Comparison of ENCODE assay signal across 29 cellular contexts in genomic region chrX:47940448-47940847, GRCh38.
"Had no signal": no experiment of that assay in that cellular context is flagged by ENCODE, and none has a peak within 500 bp of the region (broad histone marks: within the 10 kb centered on the region; RNA-seq: fewer than 3 reads in every experiment).

No MANE protein-coding gene starts in this region.

- H3K4me3 Mint-ChIP-seq: natural killer cell; nephron; neural progenitor cell; stimulated activated memory B cell treated with anti-CD40 and anti-IgM and Interleukin-4, amounts not matched to agents 10 μg/mL and 1 μg/mL and 100 μg/mL, for 72 hours; stimulated activated naive CD8-positive, alpha-beta T cell treated with anti-CD3 and anti-CD28 coated beads, Interleukin-15, amount 100 ng/mL, for 72 hours; type B pancreatic cell had no signal

- H3K36me3 Mint-ChIP-seq: natural killer cell, type B pancreatic cell had no signal

- H3K4me1 ChIP-seq: neural progenitor cell, parathyroid adenoma, psoas muscle, right lobe of liver, sigmoid colon, suprapubic skin, testis, tibial artery, transverse colon, upper lobe of right lung, uterus had no signal

- DNase-seq: natural killer cell; occipital lobe; ovary; posterior cingulate gyrus; psoas muscle; right cardiac atrium; right lobe of liver; sigmoid colon; small intestine; stimulated activated CD4-positive, alpha-beta T cell treated with anti-CD3 and anti-CD28 coated beads, Interleukin-1b, Interleukin-23, amount 100 ng/mL, for 48 hours; stimulated activated CD4-positive, alpha-beta T cell treated with anti-CD3 and anti-CD28 coated beads, Interleukin-4, amount 100 ng/mL, for 1 hour; stimulated activated CD4-positive, alpha-beta T cell treated with anti-CD3 and anti-CD28 coated beads, Interleukin-4, amount 100 ng/mL, for 4 hours; stimulated activated CD8-positive, alpha-beta memory T cell treated with anti-CD3 and anti-CD28 coated beads, Interleukin-4, amount 100 ng/mL, for 48 hours; stimulated activated naive CD4-positive, alpha-beta T cell; stimulated activated naive CD8-positive, alpha-beta T cell treated with anti-CD3 and anti-CD28 coated beads, Interleukin-15, amount 100 ng/mL, for 72 hours; stimulated activated naive CD8-positive, alpha-beta T cell treated with anti-CD3 and anti-CD28 coated beads, Interleukin-15, Interleukin-2, amounts not matched to agents 100 U/mL and 50 U/mL, for 24 hours; substantia nigra; testis; tibial artery; transverse colon; upper lobe of right lung; uterus had no signal

- H3K27me3 Mint-ChIP-seq: progenitor cell of endocrine pancreas; stimulated activated memory B cell treated with anti-CD40 and anti-IgM and Interleukin-4, amounts not matched to agents 10 μg/mL and 1 μg/mL and 100 μg/mL, for 72 hours; stimulated activated naive CD8-positive, alpha-beta T cell treated with anti-CD3 and anti-CD28 coated beads, Interleukin-15, amount 100 ng/mL, for 72 hours; type B pancreatic cell had no signal

- FAIRE-seq: small intestine had no signal

- ATAC-seq: natural killer cell; psoas muscle; right cardiac atrium; right lobe of liver; stimulated activated memory B cell treated with anti-CD40 and anti-IgM and Interleukin-4, amounts not matched to agents 10 μg/mL and 1 μg/mL and 100 μg/mL, for 72 hours; stimulated activated naive CD8-positive, alpha-beta T cell treated with anti-CD3 and anti-CD28 coated beads, Interleukin-15, amount 100 ng/mL, for 72 hours; stimulated activated naive CD8-positive, alpha-beta T cell treated with anti-CD3 and anti-CD28 coated beads, Interleukin-15, Interleukin-2, amounts not matched to agents 100 U/mL and 50 U/mL, for 24 hours; upper lobe of right lung had no signal

- H3K36me3 ChIP-seq: neural progenitor cell, ovary, right lobe of liver, sigmoid colon, suprapubic skin, tibial artery, transverse colon, upper lobe of right lung, uterus had no signal

- H2AFZ ChIP-seq: neural progenitor cell, parathyroid adenoma had no signal

- H3K4me2 ChIP-seq: neural progenitor cell had no signal

- H3K79me2 ChIP-seq: parathyroid adenoma had no signal

- H3K27me3 ChIP-seq: neural progenitor cell, ovary, right lobe of liver, sigmoid colon, suprapubic skin, testis, tibial artery, transverse colon, upper lobe of right lung, uterus had no signal

- H3K27ac Mint-ChIP-seq: natural killer cell; nephron; neural progenitor cell; progenitor cell of endocrine pancreas; stimulated activated memory B cell treated with anti-CD40 and anti-IgM and Interleukin-4, amounts not matched to agents 10 μg/mL and 1 μg/mL and 100 μg/mL, for 72 hours; type B pancreatic cell had no signal

- H3K4me1 Mint-ChIP-seq: neural progenitor cell had no signal

- H3K27ac ChIP-seq: neural progenitor cell, ovary, parathyroid adenoma, psoas muscle, right lobe of liver, sigmoid colon, suprapubic skin, testis, tibial artery, transverse colon, upper lobe of right lung, uterus had no signal

- H3K9me3 ChIP-seq: ovary, sigmoid colon, suprapubic skin, testis, transverse colon, upper lobe of right lung, uterus had no signal

- H3K4me3 ChIP-seq: neural progenitor cell, ovary, psoas muscle, right lobe of liver, sigmoid colon, suprapubic skin, testis, tibial artery, transverse colon, upper lobe of right lung, uterus had no signal

- H3K9ac ChIP-seq: neural progenitor cell, parathyroid adenoma had no signal

- H3K9me3 Mint-ChIP-seq: natural killer cell had no signal
